In genomic region chr15:62240697-62241096, GRCh38 we compare ENCODE assay signal across 20 cellular contexts.
"Had no signal": no experiment of that assay in that cellular context is flagged by ENCODE, and none has a peak within 500 bp of the region (broad histone marks: within the 10 kb centered on the region; RNA-seq: fewer than 3 reads in every experiment).

No MANE protein-coding gene starts in this region.

- DNase-seq: esophagus squamous epithelium; kidney; left cardiac atrium; left ventricle myocardium inferior; midbrain; right cardiac atrium; stimulated activated CD4-positive, alpha-beta T cell treated with anti-CD3 and anti-CD28 coated beads, Interleukin-2, amount 100 ng/mL, for 48 hours; upper lobe of right lung had no signal

- H3K4me1 ChIP-seq: colonic mucosa, esophagus squamous epithelium, gastroesophageal sphincter, left ventricle myocardium inferior, neural progenitor cell, pancreas, testis, tibial nerve, upper lobe of right lung had no signal

- H3K9ac ChIP-seq: neural progenitor cell had no signal

- FAIRE-seq: kidney, pancreas had no signal

- H3K27ac Mint-ChIP-seq: natural killer cell treated with Interleukin-12 subunit alpha and Interleukin-12 subunit beta and Interleukin-15 and Interleukin-18, amount 100 ng/mL, for 72 hours; neural progenitor cell; progenitor cell of endocrine pancreas; stimulated activated memory B cell treated with anti-CD40 and anti-IgM and Interleukin-4, amounts not matched to agents 10 μg/mL and 1 μg/mL and 100 μg/mL, for 72 hours; stimulated activated naive CD8-positive, alpha-beta T cell treated with anti-CD3 and anti-CD28 coated beads, Interleukin-15, Interleukin-2, amounts not matched to agents 100 ng/mL and 50 ng/mL, for 24 hours had no signal

- H3K4me3 ChIP-seq: colonic mucosa, esophagus squamous epithelium, gastroesophageal sphincter, left ventricle myocardium inferior, lung, neural progenitor cell, pancreas, smooth muscle cell, testis, tibial nerve, upper lobe of right lung had no signal

- H3K4me1 Mint-ChIP-seq: neural progenitor cell; stimulated activated memory B cell treated with anti-CD40 and anti-IgM and Interleukin-4, amounts not matched to agents 10 μg/mL and 1 μg/mL and 100 μg/mL, for 72 hours had no signal

- H3K27me3 ChIP-seq: colonic mucosa, esophagus squamous epithelium, gastroesophageal sphincter, neural progenitor cell, pancreas, testis, tibial nerve, upper lobe of right lung had no signal

- H3K36me3 ChIP-seq: colonic mucosa, esophagus squamous epithelium, gastroesophageal sphincter, left ventricle myocardium inferior, pancreas, tibial nerve, upper lobe of right lung had no signal

- H3K36me3 Mint-ChIP-seq: natural killer cell treated with Interleukin-12 subunit alpha and Interleukin-12 subunit beta and Interleukin-15 and Interleukin-18, amount 100 ng/mL, for 72 hours; neural progenitor cell; stimulated activated memory B cell treated with anti-CD40 and anti-IgM and Interleukin-4, amounts not matched to agents 10 μg/mL and 1 μg/mL and 100 μg/mL, for 72 hours had no signal

- H3K4me2 ChIP-seq: neural progenitor cell, smooth muscle cell had no signal

- H3K4me3 Mint-ChIP-seq: natural killer cell treated with Interleukin-12 subunit alpha and Interleukin-12 subunit beta and Interleukin-15 and Interleukin-18, amount 100 ng/mL, for 72 hours; neural progenitor cell; stimulated activated memory B cell treated with anti-CD40 and anti-IgM and Interleukin-4, amounts not matched to agents 10 μg/mL and 1 μg/mL and 100 μg/mL, for 72 hours; stimulated activated naive CD8-positive, alpha-beta T cell treated with anti-CD3 and anti-CD28 coated beads, Interleukin-15, Interleukin-2, amounts not matched to agents 100 ng/mL and 50 ng/mL, for 24 hours had no signal

- H2AFZ ChIP-seq: neural progenitor cell had no signal

- H3K9me3 ChIP-seq: colonic mucosa, pancreas, testis had no signal

- H3K27ac ChIP-seq: colonic mucosa, esophagus squamous epithelium, gastroesophageal sphincter, left ventricle myocardium inferior, neural progenitor cell, pancreas, testis, tibial nerve, upper lobe of right lung had no signal

- ATAC-seq: gastroesophageal sphincter; left cardiac atrium; natural killer cell treated with Interleukin-12 subunit alpha and Interleukin-12 subunit beta and Interleukin-15 and Interleukin-18, amount 100 ng/mL, for 72 hours; right cardiac atrium; stimulated activated memory B cell treated with anti-CD40 and anti-IgM and Interleukin-4, amounts not matched to agents 10 μg/mL and 1 μg/mL and 100 μg/mL, for 72 hours had no signal

- H3K9me3 Mint-ChIP-seq: natural killer cell treated with Interleukin-12 subunit alpha and Interleukin-12 subunit beta and Interleukin-15 and Interleukin-18, amount 100 ng/mL, for 72 hours; neural progenitor cell had no signal
